ENCODE assay signal across 8 cellular contexts in the genomic region with DNA sequence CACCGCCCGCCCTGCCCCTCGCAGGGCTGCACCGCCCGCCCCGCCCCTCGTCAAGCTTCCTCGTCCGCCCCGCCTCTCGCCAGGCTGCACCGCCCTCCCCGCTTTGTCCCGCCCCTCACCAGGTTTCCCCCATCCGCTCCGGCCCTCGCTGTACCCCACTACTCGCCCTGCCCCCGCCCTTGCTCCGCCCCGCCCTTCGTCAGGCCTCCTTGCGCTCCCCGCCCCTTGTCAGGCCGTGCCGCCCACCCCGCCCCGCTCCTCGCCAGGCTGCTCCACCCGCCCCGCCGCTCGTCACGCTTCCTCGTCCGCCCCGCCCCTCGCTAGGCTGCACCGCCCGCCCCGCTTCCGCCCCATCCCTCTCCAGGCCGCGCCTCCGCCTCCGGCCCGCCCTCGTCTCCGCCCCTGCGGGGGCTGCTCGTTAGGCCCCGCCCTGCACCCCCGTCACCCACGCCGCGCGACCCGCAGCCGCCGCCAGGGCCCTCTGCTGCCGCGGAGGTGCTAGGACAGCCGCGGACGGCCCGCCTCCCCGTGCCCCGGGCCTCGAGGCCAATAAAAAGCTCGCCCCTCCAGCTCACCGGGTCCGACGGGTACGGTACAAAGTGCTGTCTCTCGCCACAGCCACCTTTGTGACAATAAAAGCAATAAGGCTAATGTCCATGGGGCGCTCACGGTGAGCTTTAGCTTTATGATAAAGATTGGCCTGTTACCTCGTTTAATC. TPM values are rescaled to one million over a fixed set of nuclear protein-coding genes. Genes with fewer than 3 reads are reported as not detected.
DNase-seq lines count a peak whose midpoint lies in the region; ATAC-seq and TF ChIP-seq lines count a peak whose summit lies in the region.

No MANE protein-coding gene starts in this region.

- peak overlapping the region; percentile 19 for H3K18ac ChIP-seq in IMR-90 (ENCODE audit: low read depth, low read length)

- H3K9me3 ChIP-seq in IMR-90 (ENCODE audit: control insufficient read depth, insufficient read depth, low read length) (no peaks in the 10 kb centered on the region), OCI-LY7 (ENCODE audit: low read length) (no peaks in the 10 kb centered on the region), mucosa of rectum (ENCODE audit: control insufficient read depth in 2 of 2, low read length in 2 of 2) (no peaks in the 10 kb centered on the region)

- no peak for TF ChIP-seq POLR2A in IMR-90 (IDR thresholded peaks at IDR 0.05; ENCODE audit: low read depth, low read length)

- peak overlapping the region; percentile 64 to 91; a peak in 3 of 4 replicates for H4K8ac ChIP-seq in IMR-90 (ENCODE audit: low read depth in 2 of 2, low read length in 2 of 2)

- H2BK15ac ChIP-seq in IMR-90 (ENCODE audit: low read depth, low read length) = no peak overlapping the region; the same call in 2 of the 3 replicates

- H2AK5ac ChIP-seq in IMR-90 (ENCODE audit: low read depth, low read length) = no peak overlapping the region

- H4K5ac ChIP-seq in IMR-90 (ENCODE audit: low read depth, low read length) = peak overlapping the region; percentile 84

- 5% methylated on average over 14 of the region's 78 CpGs; no CpG with 5 or more reads in 1 of the 2 experiments for WGBS in IMR-90 (ENCODE audit: extremely low coverage in 2 of 2, insufficient read length in 1 of 2), 2 experiments

- H2BK5ac ChIP-seq in IMR-90 (ENCODE audit: low read depth, low read length, poor library complexity, severe bottlenecking) = peak overlapping the region; percentile 56

- H3K27ac ChIP-seq in IMR-90 (ENCODE audit: insufficient read depth, low read length) (peak overlapping the region; percentile 68), OCI-LY7 (ENCODE audit: low read depth, low read length, poor library complexity, severe bottlenecking) (no peak overlapping the region), epithelial cell of prostate (peak overlapping the region; percentile 66), mucosa of rectum (ENCODE audit: low read depth in 2 of 2, low read length in 2 of 2) (peak overlapping the region; percentile 86 to 87)

- no peaks in the 10 kb centered on the region for H4K20me1 ChIP-seq in IMR-90 (ENCODE audit: insufficient read depth, low read length)
- H4K20me1 ChIP-seq in OCI-LY7 (ENCODE audit: insufficient read depth, low read length) = no peaks in the 10 kb centered on the region

- H3K27me3 ChIP-seq in IMR-90 (ENCODE audit: control insufficient read depth, insufficient read depth, low read length) (0 out of 2 replicates have a peak, but pooled peaks cover 2% of the 10 kb centered on the region), mucosa of rectum (ENCODE audit: control insufficient read depth in 2 of 2, insufficient read depth in 2 of 2, low read length in 2 of 2) (no peaks in the 10 kb centered on the region)

- no TSS peak for BruUV-seq in IMR-90 (replicated peaks; lab: Mats Ljungman, UMichigan)
- BruUV-seq in OCI-LY7 (replicated peaks; lab: Mats Ljungman, UMichigan) = no TSS peak

- H2BK20ac ChIP-seq in IMR-90 (ENCODE audit: low read depth, low read length) = no peak overlapping the region

- peaks cover 15 to 22% of the 10 kb centered on the region in 2 experiments for H3K79me1 ChIP-seq in IMR-90 (ENCODE audit: low read depth in 1 of 2, low read length in 2 of 2)

- peak overlapping the region; percentile 18 for H3K23ac ChIP-seq in IMR-90 (ENCODE audit: low read depth, low read length)

- peak overlapping the region; percentile 91 for H2AFZ ChIP-seq in IMR-90 (replicated peaks; ENCODE audit: low read length, poor library complexity)
- peak overlapping the region; percentile 92 for H2AFZ ChIP-seq in OCI-LY7 (ENCODE audit: low read length)

- H3K4me1 ChIP-seq in IMR-90 (ENCODE audit: control insufficient read depth, insufficient read depth, low read length) = peaks cover 23% of the 10 kb centered on the region
- H3K4me1 ChIP-seq in OCI-LY7 (ENCODE audit: insufficient read depth, low read length, poor library complexity, severe bottlenecking) = peaks cover 15% of the 10 kb centered on the region
- H3K4me1 ChIP-seq in mucosa of rectum (ENCODE audit: control insufficient read depth in 2 of 2, insufficient read depth in 2 of 2, low read length in 2 of 2) = peaks cover 12 to 14% of the 10 kb centered on the region in 2 donors

- peak; percentile 30; the same call in 1 of the 2 replicates for TF ChIP-seq RAD21 in IMR-90 (IDR thresholded peaks at IDR 0.05; ENCODE audit: low read length)

- in situ Hi-C loops in IMR-90 (cut with MboI; ENCODE audit: low sequenced_read_pairs) = no loop called here

- peak overlapping the region; percentile 32; the same call in 1 of the 2 replicates for H3K56ac ChIP-seq in IMR-90 (ENCODE audit: extremely low read depth, insufficient read depth, low read length)

- peaks cover 14% of the 10 kb centered on the region for H3K9me1 ChIP-seq in IMR-90 (ENCODE audit: insufficient read depth, low read length)

- dilution Hi-C loops in IMR-90 (cut with HindIII; ENCODE audit: low sequenced_read_pairs, unreplicated experiment) = no loop called here

- H3K79me2 ChIP-seq in OCI-LY7 (ENCODE audit: insufficient read depth, low read depth, low read length) = no peaks in the 10 kb centered on the region; the same call in 1 of the 2 replicates

- H2BK120ac ChIP-seq in IMR-90 (ENCODE audit: low read depth, low read length) = peak overlapping the region; percentile 44

- no peaks in the 10 kb centered on the region for H3K9me2 ChIP-seq in OCI-LY7 (ENCODE audit: insufficient read depth, low read length)

- DNase-seq in DMS114 treated with DMSO at 0.1 percent for 48 hours (lab: John Stamatoyannopoulos, UW; ENCODE audit: unreplicated experiment) = peak; percentile 79
- DNase-seq in IMR-90 = peak; percentile 95
- peak; percentile 95 for DNase-seq in OCI-LY7 (ENCODE audit: low spot score)
- DNase-seq in activated T-cell treated with anti-CD3 and anti-CD28 coated beads for 4 hours = peak; percentile 99
- peak; percentile 72 for DNase-seq in epithelial cell of prostate (ENCODE audit: low read depth, low spot score)
- DNase-seq in stimulated activated CD8-positive, alpha-beta memory T cell treated with anti-CD3 and anti-CD28 coated beads, Interleukin-4, amount 100 ng/mL, for 24 hours (ENCODE audit: low read depth) = peak; percentile 99

- H3K4me3 ChIP-seq in IMR-90 (ENCODE audit: insufficient read depth, low read depth, low read length) = peak overlapping the region; percentile 26
- H3K4me3 ChIP-seq in OCI-LY7 (ENCODE audit: low read depth, low read length, poor library complexity, severe bottlenecking) = peak overlapping the region; percentile 59
- H3K4me3 ChIP-seq in mucosa of rectum (ENCODE audit: low read length in 2 of 2) = peak overlapping the region; percentile 26 to 75

- POLR2A ChIA-PET in IMR-90 (lab: Charles Lee; ENCODE audit: unreplicated experiment) = interaction anchor here (0.5 to 0.9 kb wide), 7 partner anchors 11 to 1244 kb away, joined by 3 to 16 read pairs (median 5); no protein-coding TSS in a partner anchor
- POLR2A ChIA-PET in OCI-LY7 (lab: Charles Lee) = interaction anchor here (0.5 to 1.5 kb wide), 18 partner anchors 10 to 810 kb away, joined by 3 to 7 read pairs (median 4); partner anchors contain the start of genes ATG9A and TUBA4B

- peak overlapping the region; percentile 47 for H2AK9ac ChIP-seq in IMR-90 (replicated peaks; ENCODE audit: low read depth, low read length, poor library complexity)

- H3K4ac ChIP-seq in IMR-90 (ENCODE audit: low read depth, low read length) = peak overlapping the region; percentile 82

- peak; percentile 85 for ATAC-seq in GM21576 (IDR thresholded peaks at IDR 0.05; ENCODE audit: unreplicated experiment)
- ATAC-seq in IMR-90 (ENCODE audit: low read depth) = peak; percentile 84

- H3K9ac ChIP-seq in IMR-90 (ENCODE audit: low read depth, low read length) (peak overlapping the region; percentile 75), mucosa of rectum (ENCODE audit: low read depth in 1 of 2, low read length in 2 of 2) (peak overlapping the region; percentile 38 to 44)

- TF ChIP-seq CTCF in IMR-90 (conservative IDR thresholded peaks at IDR 0.05; ENCODE audit: low read depth, low read length) (peak; percentile 72), OCI-LY7 (conservative IDR thresholded peaks at IDR 0.05; ENCODE audit: low read length) (peak; percentile 74)

- CTCF ChIA-PET in IMR-90 (lab: Yijun Ruan, JAX) = interaction anchor here (0.7 to 1.7 kb wide), 9 partner anchors 9 to 180 kb away, joined by 3 to 5 read pairs (median 3); no protein-coding TSS in a partner anchor
- CTCF ChIA-PET in OCI-LY7 (lab: Charles Lee; ENCODE audit: unreplicated experiment) = interaction anchor here (0.5 to 1.3 kb wide), 9 partner anchors 10 to 999 kb away, joined by 3 to 7 read pairs (median 3); partner anchors contain the start of gene GMPPA

- intact Hi-C loops in IMR-90 (cut with micrococcal nuclease) = loop anchor here (5.0 kb wide), 1 partner anchor 211 kb away; the partner anchor contains the start of genes CNPPD1 and RETREG2
- intact Hi-C loops in OCI-LY7 (cut with micrococcal nuclease; ENCODE audit: unreplicated experiment) = loop anchor here (1.0 to 5.0 kb wide), 6 partner anchors 109 to 228 kb away; partner anchors contain the start of genes ANKZF1, ATG9A, CHPF and CNPPD1

- H3K36me3 ChIP-seq in IMR-90 (ENCODE audit: control insufficient read depth, insufficient read depth, low read length) = peaks cover 26% of the 10 kb centered on the region
- H3K36me3 ChIP-seq in OCI-LY7 (ENCODE audit: insufficient read depth, low read length) = peaks cover 27% of the 10 kb centered on the region
- peaks cover 27 to 31% of the 10 kb centered on the region in 2 donors for H3K36me3 ChIP-seq in mucosa of rectum (ENCODE audit: control insufficient read depth in 2 of 2, insufficient read depth in 2 of 2, low read length in 2 of 2)

- H3K14ac ChIP-seq in IMR-90 (replicated peaks; ENCODE audit: low read depth, low read length) = peak overlapping the region; percentile 79

- H3K4me2 ChIP-seq in IMR-90 (ENCODE audit: low read depth, low read length) = peak overlapping the region; percentile 73
- peak overlapping the region; percentile 63 for H3K4me2 ChIP-seq in OCI-LY7 (ENCODE audit: low read length)

- peak overlapping the region; percentile 36; the same call in 1 of the 2 replicates for H4K91ac ChIP-seq in IMR-90 (ENCODE audit: insufficient read depth, low read depth, low read length)

RNA-seq across cellular contexts. Expression of gene DNPEP, which starts 0.6 kb away (rescaled TPM):
- total RNA-seq in IMR-90 (2012; rRNA removed) (74.7 and 89.4 TPM in 2 replicates), OCI-LY7 (2022) (54.2 and 63.6 TPM in 2 replicates)
- 74.2 and 75.1 TPM in 2 replicates for polyA plus RNA-seq in IMR-90 (2012; rRNA removed)
- polyA plus RNA-seq in IMR-90 (2012; cell fraction: cytosol; rRNA removed) = 40.9 and 81.3 TPM in 2 replicates
- 134 and 230 TPM in 2 replicates for polyA plus RNA-seq in IMR-90 (2012; cell fraction: nucleus; rRNA removed; ENCODE audit: low replicate concordance)
- 39.3 and 40.5 TPM in 2 replicates for total RNA-seq in OCI-LY7 (2014; rRNA removed; shearing (Covaris generic))

RNA-seq across cellular contexts. Expression of gene DES, which starts 29.9 kb away (rescaled TPM):
- total RNA-seq in IMR-90 (2012; rRNA removed) (3.3 and 4.3 TPM in 2 replicates), OCI-LY7 (2022) (not detected in 2 replicates)
- polyA plus RNA-seq in IMR-90 (2012; rRNA removed) = 4.0 and 4.9 TPM in 2 replicates
- 3.4 and 4.1 TPM in 2 replicates for polyA plus RNA-seq in IMR-90 (2012; cell fraction: cytosol; rRNA removed)
- 3.2 TPM in 2 replicates for polyA plus RNA-seq in IMR-90 (2012; cell fraction: nucleus; rRNA removed; ENCODE audit: low replicate concordance)
- total RNA-seq in OCI-LY7 (2014; rRNA removed; shearing (Covaris generic)) = not detected in 2 replicates

RNA-seq across cellular contexts. Expression of gene SPEG, which starts 46.4 kb away (rescaled TPM):
- total RNA-seq in IMR-90 (2012; rRNA removed) = 6.8 and 7.8 TPM in 2 replicates
- polyA plus RNA-seq in IMR-90 (2012; rRNA removed) = 81.6 and 109 TPM in 2 replicates
- polyA plus RNA-seq in IMR-90 (2012; cell fraction: cytosol; rRNA removed) = 37.7 and 53.1 TPM in 2 replicates
- polyA plus RNA-seq in IMR-90 (2012; cell fraction: nucleus; rRNA removed; ENCODE audit: low replicate concordance) = 492 and 808 TPM in 2 replicates
- 0.13 TPM in 1 of 2 replicates, not detected in the other for total RNA-seq in OCI-LY7 (2014; rRNA removed; shearing (Covaris generic))
- total RNA-seq in OCI-LY7 (2022) = 0.35 and 0.46 TPM in 2 replicates

RNA-seq across cellular contexts. Expression of gene RESP18, which starts 55.7 kb away (rescaled TPM):
- total RNA-seq in IMR-90 (2012; rRNA removed) (not detected in 2 replicates), OCI-LY7 (2022) (not detected in 2 replicates)
- polyA plus RNA-seq in IMR-90 (2012; rRNA removed) = not detected in 2 replicates
- polyA plus RNA-seq in IMR-90 (2012; cell fraction: cytosol; rRNA removed) = not detected in 2 replicates
- polyA plus RNA-seq in IMR-90 (2012; cell fraction: nucleus; rRNA removed; ENCODE audit: low replicate concordance) = not detected in 2 replicates
- total RNA-seq in OCI-LY7 (2014; rRNA removed; shearing (Covaris generic)) = not detected in 2 replicates
